34 cellular contexts compared by ENCODE assay signal in the genomic region with DNA sequence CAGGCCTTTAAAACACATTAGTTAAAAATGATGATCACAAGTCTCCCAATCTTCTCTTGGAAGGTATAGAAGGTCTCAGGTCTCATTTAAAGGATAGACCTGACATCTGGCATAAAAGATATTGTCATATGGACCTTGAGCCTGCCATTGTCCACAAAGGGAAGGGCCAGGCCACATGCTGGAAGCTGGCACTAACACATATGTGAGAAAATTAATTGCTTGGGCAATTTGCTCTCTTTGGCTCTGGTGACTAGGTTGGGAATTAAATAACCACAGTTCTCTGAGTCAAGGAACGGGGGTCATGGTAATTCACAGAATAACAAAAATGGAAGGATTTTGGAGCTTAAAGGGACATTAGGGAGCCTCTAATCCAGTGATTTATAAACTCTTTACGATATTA.
"Had no signal": no experiment of that assay in that cellular context is flagged by ENCODE, and none has a peak within 500 bp of the region (broad histone marks: within the 10 kb centered on the region; RNA-seq: fewer than 3 reads in every experiment).

No MANE protein-coding gene starts in this region.

- H3K36me3 Mint-ChIP-seq: activated CD8-positive, alpha-beta memory T cell treated with anti-CD3 and anti-CD28 coated beads, Interleukin-2, amount 10 ng/mL, durations not matched to agents 7 days and 5 days; activated naive CD4-positive, alpha-beta T cell treated with anti-CD3 and anti-CD28 coated beads, Interleukin-2, amount 10 ng/mL, durations not matched to agents 7 days and 5 days; activated naive CD4-positive, alpha-beta T cell treated with anti-CD3 and anti-CD28 coated beads, Interleukin-2, amount 50 U/mL, for 72 hours; activated naive CD8-positive, alpha-beta T cell treated with anti-CD3 and anti-CD28 coated beads, Interleukin-2, amount 10 ng/mL, durations not matched to agents 7 days and 5 days; brain had no signal

- H3K36me3 ChIP-seq: ascending aorta, breast epithelium, cardiac muscle cell, heart left ventricle, WERI-Rb-1 had no signal

- H3K27ac ChIP-seq: ascending aorta, breast epithelium, cardiac muscle cell, dorsolateral prefrontal cortex, heart left ventricle, WERI-Rb-1 had no signal

- DNase-seq: activated B cell treated with CpG ODN at 0.5 μM for 24 hours; activated CD4-positive, alpha-beta T cell treated with anti-CD3 and anti-CD28 coated beads for 48 hours; activated CD4-positive, alpha-beta T cell treated with anti-CD3 and anti-CD28 coated beads, Interleukin-2, amount 50 U/mL, for 1 hour; activated CD4-positive, alpha-beta T cell treated with anti-CD3 and anti-CD28 coated beads, Interleukin-2, amount 50 U/mL, for 48 hours; activated CD8-positive, alpha-beta memory T cell treated with anti-CD3 and anti-CD28 coated beads, Interleukin-2, amount 10 ng/mL, durations not matched to agents 7 days and 5 days; activated CD8-positive, alpha-beta memory T cell treated with anti-CD3 and anti-CD28 coated beads, Interleukin-2, amount 50 U/mL, for 4 hours; activated CD8-positive, alpha-beta T cell treated with anti-CD3 and anti-CD28 coated beads, Interleukin-2, amount 10 ng/mL, durations not matched to agents 7 days and 5 days; activated effector memory CD4-positive, alpha-beta T cell treated with anti-CD3 and anti-CD28 coated beads, Interleukin-2, amount 50 U/mL, for 16 hours; activated naive CD4-positive, alpha-beta T cell; activated naive CD4-positive, alpha-beta T cell treated with anti-CD3 and anti-CD28 coated beads, Interleukin-2, amount 10 ng/mL, durations not matched to agents 7 days and 5 days; activated naive CD8-positive, alpha-beta T cell treated with anti-CD3 and anti-CD28 coated beads, Interleukin-2, amount 10 ng/mL, durations not matched to agents 7 days and 5 days; activated T-cell treated with anti-CD3 and anti-CD28 coated beads, Interleukin-2, amount 50 U/mL, for 1 hour; activated T-cell treated with anti-CD3 and anti-CD28 coated beads, Interleukin-2, amount 50 U/mL, for 48 hours; central memory CD4-positive, alpha-beta T cell; dorsolateral prefrontal cortex; effector memory CD4-positive, alpha-beta T cell; endodermal cell; foreskin fibroblast; heart left ventricle; T-helper 1 cell; T-helper 17 cell; T1000; WERI-Rb-1 had no signal

- ATAC-seq: activated CD4-positive, CD25-positive, alpha-beta regulatory T cell treated with anti-CD3 and anti-CD28 coated beads, Interleukin-2, amount 50 U/mL, for 24 hours; activated CD8-positive, alpha-beta memory T cell treated with anti-CD3 and anti-CD28 coated beads, Interleukin-2, amount 10 ng/mL, durations not matched to agents 7 days and 5 days; activated CD8-positive, alpha-beta T cell treated with anti-CD3 and anti-CD28 coated beads, Interleukin-2, amount 10 ng/mL, durations not matched to agents 7 days and 5 days; activated naive CD4-positive, alpha-beta T cell treated with anti-CD3 and anti-CD28 coated beads, Interleukin-2, amount 50 U/mL, for 72 hours; esophagus mucosa; heart left ventricle; T-helper 17 cell had no signal

- H3K27me3 Mint-ChIP-seq: activated B cell treated with CpG ODN at 0.5 μM for 24 hours; activated CD8-positive, alpha-beta memory T cell treated with anti-CD3 and anti-CD28 coated beads, Interleukin-2, amount 10 ng/mL, durations not matched to agents 7 days and 5 days; activated naive CD4-positive, alpha-beta T cell treated with anti-CD3 and anti-CD28 coated beads, Interleukin-2, amount 10 ng/mL, durations not matched to agents 7 days and 5 days; activated naive CD8-positive, alpha-beta T cell treated with anti-CD3 and anti-CD28 coated beads, Interleukin-2, amount 10 ng/mL, durations not matched to agents 7 days and 5 days; brain; dendritic cell treated with granulocyte-macrophage colony-stimulating factor and Interleukin-4, amounts not matched to agents 40 ng/mL and 50 ng/mL, for 4 days; T-helper 17 cell had no signal

- H3K27me3 ChIP-seq: ascending aorta, breast epithelium, cardiac muscle cell, heart left ventricle had no signal

- H3K9me3 Mint-ChIP-seq: activated B cell treated with CpG ODN at 0.5 μM for 24 hours; activated naive CD4-positive, alpha-beta T cell treated with anti-CD3 and anti-CD28 coated beads, Interleukin-2, amount 10 ng/mL, durations not matched to agents 7 days and 5 days; activated T-helper 1 cell treated with anti-CD3 and anti-CD28 coated beads, Interleukin-12 subunit alpha, Interleukin-12 subunit beta, Interleukin-2, Interleukin-4 antibody, amounts not matched to agents 30 ng/mL and 10 ng/mL and 1 ng/mL, durations not matched to agents 14 hours and 24 hours and 36 hours; activated T-helper 2 cell treated with anti-CD3 and anti-CD28 coated beads, Interferon-gamma antibody, Interleukin-2, Interleukin-4, amounts not matched to agents 10 μg/mL and 5 μg/mL and 100 μg/mL, durations not matched to agents 14 hours and 24 hours and 36 hours; brain; dendritic cell treated with granulocyte-macrophage colony-stimulating factor and Interleukin-4, amounts not matched to agents 40 ng/mL and 50 ng/mL, for 4 days; endodermal cell; T-helper 2 cell treated with Interferon-gamma antibody and Interleukin-4, amounts not matched to agents 5 μg/mL and 100 μg/mL, for 36 hours had no signal

- H3K4me3 Mint-ChIP-seq: activated B cell treated with CpG ODN at 0.5 μM for 24 hours; activated CD8-positive, alpha-beta memory T cell treated with anti-CD3 and anti-CD28 coated beads, Interleukin-2, amount 10 ng/mL, durations not matched to agents 7 days and 5 days; activated CD8-positive, alpha-beta T cell treated with anti-CD3 and anti-CD28 coated beads, Interleukin-2, amount 10 ng/mL, durations not matched to agents 7 days and 5 days; activated naive CD4-positive, alpha-beta T cell treated with anti-CD3 and anti-CD28 coated beads, Interleukin-2, amount 10 ng/mL, durations not matched to agents 7 days and 5 days; activated naive CD8-positive, alpha-beta T cell treated with anti-CD3 and anti-CD28 coated beads, Interleukin-2, amount 10 ng/mL, durations not matched to agents 7 days and 5 days; activated T-helper 1 cell treated with anti-CD3 and anti-CD28 coated beads, Interleukin-12 subunit alpha, Interleukin-12 subunit beta, Interleukin-2, Interleukin-4 antibody, amounts not matched to agents 30 ng/mL and 10 ng/mL and 1 ng/mL, durations not matched to agents 14 hours and 24 hours and 36 hours; brain; dendritic cell treated with granulocyte-macrophage colony-stimulating factor and Interleukin-4, amounts not matched to agents 40 ng/mL and 50 ng/mL, for 4 days; endodermal cell; T-helper 17 cell; T-helper 2 cell treated with Interferon-gamma antibody and Interleukin-4, amounts not matched to agents 5 μg/mL and 100 μg/mL, for 36 hours had no signal

- H3K4me1 Mint-ChIP-seq: activated B cell treated with CpG ODN at 0.5 μM for 24 hours; activated CD8-positive, alpha-beta memory T cell treated with anti-CD3 and anti-CD28 coated beads, Interleukin-2, amount 10 ng/mL, durations not matched to agents 7 days and 5 days; activated naive CD4-positive, alpha-beta T cell treated with anti-CD3 and anti-CD28 coated beads, Interleukin-2, amount 10 ng/mL, durations not matched to agents 7 days and 5 days; activated naive CD8-positive, alpha-beta T cell treated with anti-CD3 and anti-CD28 coated beads, Interleukin-2, amount 10 ng/mL, durations not matched to agents 7 days and 5 days; endodermal cell; T-helper 17 cell had no signal

- H3K27ac Mint-ChIP-seq: activated B cell treated with CpG ODN at 0.5 μM for 24 hours; activated CD8-positive, alpha-beta memory T cell treated with anti-CD3 and anti-CD28 coated beads, Interleukin-2, amount 10 ng/mL, durations not matched to agents 7 days and 5 days; activated CD8-positive, alpha-beta T cell treated with anti-CD3 and anti-CD28 coated beads, Interleukin-2, amount 10 ng/mL, durations not matched to agents 7 days and 5 days; activated naive CD4-positive, alpha-beta T cell treated with anti-CD3 and anti-CD28 coated beads, Interleukin-2, amount 10 ng/mL, durations not matched to agents 7 days and 5 days; activated naive CD4-positive, alpha-beta T cell treated with anti-CD3 and anti-CD28 coated beads, Interleukin-2, amount 50 U/mL, for 72 hours; activated naive CD8-positive, alpha-beta T cell treated with anti-CD3 and anti-CD28 coated beads, Interleukin-2, amount 10 ng/mL, durations not matched to agents 7 days and 5 days; activated T-helper 1 cell treated with anti-CD3 and anti-CD28 coated beads, Interleukin-12 subunit alpha, Interleukin-12 subunit beta, Interleukin-2, Interleukin-4 antibody, amounts not matched to agents 30 ng/mL and 10 ng/mL and 1 ng/mL, durations not matched to agents 14 hours and 24 hours and 36 hours; activated T-helper 2 cell treated with anti-CD3 and anti-CD28 coated beads, Interferon-gamma antibody, Interleukin-2, Interleukin-4, amounts not matched to agents 10 μg/mL and 5 μg/mL and 100 μg/mL, durations not matched to agents 14 hours and 24 hours and 36 hours; brain; dendritic cell treated with granulocyte-macrophage colony-stimulating factor and Interleukin-4, amounts not matched to agents 40 ng/mL and 50 ng/mL, for 4 days; endodermal cell; T-helper 17 cell; T-helper 2 cell treated with Interferon-gamma antibody and Interleukin-4, amounts not matched to agents 5 μg/mL and 100 μg/mL, for 36 hours had no signal

- H3K4me1 ChIP-seq: ascending aorta, breast epithelium, heart left ventricle had no signal

- H3K4me3 ChIP-seq: ascending aorta, breast epithelium, cardiac muscle cell, dorsolateral prefrontal cortex, heart left ventricle had no signal

- H3K9me3 ChIP-seq: ascending aorta, breast epithelium, heart left ventricle had no signal
